1 cellular context compared by ENCODE assay signal in genomic region chr19:41924151-41925145, GRCh38.
A peak's percentile ranks its signal among the peaks of the same experiment; 100 is the strongest.
TF ChIP-seq lines count a peak whose summit lies in the region.

No MANE protein-coding gene starts in this region.

TF ChIP-seq in HEK293, 187 proteins besides CTCF, POLR2A, EP300 and RAD21 (continued from another document and continues in another):
- TF ChIP-seq ATF2 (tag by site-specific recombination; IDR thresholded peaks at IDR 0.05; ENCODE audit: low read depth) (no peak), ZNF660 (tag by site-specific recombination; IDR thresholded peaks at IDR 0.05) (no peak), KLF16 (tag by site-specific recombination; IDR thresholded peaks at IDR 0.05) (no peak), ZNF677 (tag by site-specific recombination; IDR thresholded peaks at IDR 0.05) (no peak), ZBTB8A (tag by site-specific recombination; IDR thresholded peaks at IDR 0.05) (no peak), ZNF626 (tag by site-specific recombination; IDR thresholded peaks at IDR 0.05) (no peak), ZNF639 (tag by site-specific recombination; IDR thresholded peaks at IDR 0.05) (no peak), SCRT1 (tag by site-specific recombination; IDR thresholded peaks at IDR 0.05; ENCODE audit: borderline replicate concordance) (peak; percentile 98), BCL6B (tag by site-specific recombination; IDR thresholded peaks at IDR 0.05) (no peak), ZNF792 (tag by site-specific recombination; IDR thresholded peaks at IDR 0.05) (no peak), ZNF658 (tag by site-specific recombination; IDR thresholded peaks at IDR 0.05) (no peak), ZNF239 (tag by site-specific recombination; IDR thresholded peaks at IDR 0.05) (no peak), ZNF121 (tag by site-specific recombination; IDR thresholded peaks at IDR 0.05) (0 out of 2 replicates have a peak, but pooled peaks have one; percentile 14), ZNF571 (tag by site-specific recombination; IDR thresholded peaks at IDR 0.05) (no peak), ZNF580 (tag by site-specific recombination; IDR thresholded peaks at IDR 0.05) (peak; percentile 87), ZNF624 (tag by site-specific recombination; IDR thresholded peaks at IDR 0.05) (no peak), PRDM6 (tag by site-specific recombination; IDR thresholded peaks at IDR 0.05) (no peak), REST (tag by site-specific recombination; IDR thresholded peaks at IDR 0.05) (no peak), ZSCAN16 (tag by site-specific recombination; IDR thresholded peaks at IDR 0.05) (no peak), ZBTB6 (tag by site-specific recombination; IDR thresholded peaks at IDR 0.05) (no peak), ZNF670 (tag by site-specific recombination; IDR thresholded peaks at IDR 0.05; ENCODE audit: low read depth) (no peak), ZNF664 (tag by site-specific recombination; IDR thresholded peaks at IDR 0.05) (no peak), ZNF350 (tag by site-specific recombination; IDR thresholded peaks at IDR 0.05) (no peak), ZNF530 (tag by site-specific recombination; IDR thresholded peaks at IDR 0.05; ENCODE audit: low read depth) (no peak), SCRT2 (tag by site-specific recombination; IDR thresholded peaks at IDR 0.05) (peak; percentile 99), ZNF24 (tag by site-specific recombination; IDR thresholded peaks at IDR 0.05) (0 out of 2 replicates have a peak, but pooled peaks have one; percentile 37), ZFP37 (tag by site-specific recombination; IDR thresholded peaks at IDR 0.05) (0 out of 2 replicates have a peak, but pooled peaks have one; percentile 26), HOXC10 (CRISPR knock-in tag; IDR thresholded peaks at IDR 0.05) (no peak), ZNF521 (tag by site-specific recombination; IDR thresholded peaks at IDR 0.05) (no peak), PATZ1 (tag by site-specific recombination; IDR thresholded peaks at IDR 0.05) (0 out of 2 replicates have a peak, but pooled peaks have one; percentile 14), PRDM4 (tag by site-specific recombination; IDR thresholded peaks at IDR 0.05) (peak; percentile 32; the same call in 1 of the 2 replicates), ZBTB20 (tag by site-specific recombination; IDR thresholded peaks at IDR 0.05) (no peak), ZNF514 (tag by site-specific recombination; IDR thresholded peaks at IDR 0.05) (no peak), ZNF157 (tag by site-specific recombination; IDR thresholded peaks at IDR 0.05) (no peak), GLI4 (tag by site-specific recombination; IDR thresholded peaks at IDR 0.05) (no peak), EGR2 (tag by site-specific recombination; IDR thresholded peaks at IDR 0.05; ENCODE audit: low read depth) (no peak), KLF17 (tag by site-specific recombination; IDR thresholded peaks at IDR 0.05) (0 out of 2 replicates have a peak, but pooled peaks have one; percentile 24), PRDM10 (tag by site-specific recombination; IDR thresholded peaks at IDR 0.05) (no peak), ZNF510 (tag by site-specific recombination; IDR thresholded peaks at IDR 0.05; ENCODE audit: insufficient replicate concordance) (no peak)
